ENCODE assay signal across 8 cellular contexts in the genomic region with DNA sequence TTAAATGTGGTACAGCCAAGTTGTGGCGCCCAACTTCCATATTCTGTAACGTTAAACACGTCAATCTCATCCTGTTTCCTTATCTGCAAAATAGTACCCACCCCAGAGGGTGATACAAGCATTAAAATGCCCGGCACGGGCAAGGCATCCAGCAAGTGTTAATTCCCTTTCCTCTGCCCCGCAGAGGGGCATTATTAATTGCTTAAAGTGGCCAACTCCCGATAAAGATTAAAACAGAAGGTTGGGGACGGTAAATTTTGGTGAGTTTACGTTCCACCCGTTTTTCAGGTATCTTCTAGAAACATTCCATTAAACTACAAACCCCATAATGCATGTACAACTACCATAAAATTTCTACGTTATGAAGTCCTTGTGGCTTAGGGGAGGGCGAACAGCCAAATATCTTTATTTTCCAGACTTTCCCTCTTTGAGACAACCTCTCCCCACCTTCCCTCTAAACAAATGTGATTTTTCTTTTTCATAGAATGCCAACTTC. TPM values are rescaled to one million over a fixed set of nuclear protein-coding genes. Genes with fewer than 3 reads are reported as not detected.
DNase-seq lines count a peak whose midpoint lies in the region; ATAC-seq, FAIRE-seq and TF ChIP-seq lines count a peak whose summit lies in the region.

No MANE protein-coding gene starts in this region.

- no peak overlapping the region for H4K5ac ChIP-seq in H1 (ENCODE audit: insufficient read length, low read depth, low read length)

- WGBS in H1 (ENCODE audit: extremely low coverage in 1 of 2, insufficient coverage in 1 of 2, insufficient read length in 1 of 2, insufficient replicate concordance in 2 of 2, low coverage in 1 of 2, low lambda C conversion rate in 2 of 2, missing lambda C conversion rate in 1 of 2), 2 experiments, result 3% methylated on average over 12 of the region's 12 CpGs; no CpG with 5 or more reads in 1 of the 2 experiments

- H3K14ac ChIP-seq in H1 (ENCODE audit: insufficient read length), result no peak overlapping the region

- H3K27me3 ChIP-seq in AG04450 (ENCODE audit: control insufficient read depth, insufficient read depth, low read length) (no peaks in the 10 kb centered on the region), GM23338 (ENCODE audit: insufficient read depth) (no peaks in the 10 kb centered on the region), H1 (replicated peaks in 1 of 4; ENCODE audit: control insufficient read depth in 3 of 4, extremely low read depth in 1 of 4, insufficient read depth in 3 of 4, low read length in 3 of 4) (no peaks in the 10 kb centered on the region)

- H3K36me3 ChIP-seq in GM23338 (ENCODE audit: insufficient read depth) (no peaks in the 10 kb centered on the region; the same call in 1 of the 2 replicates), H1 (ENCODE audit: control insufficient read depth in 2 of 4, insufficient read depth in 4 of 4, low read length in 3 of 4) (peaks cover 0 to 12% (median 0%) of the 10 kb centered on the region in 4 experiments; a peak in 1 of 8 replicates)

- H3K27me3 Mint-ChIP-seq in GM23338 (ENCODE audit: insufficient read depth, low read depth, poor library complexity), result peaks cover 15% of the 10 kb centered on the region
- H3K27me3 Mint-ChIP-seq in T-helper 17 cell, result no peaks in the 10 kb centered on the region
- H3K27me3 Mint-ChIP-seq in natural killer cell (ENCODE audit: low read depth in 2 of 2), result no peaks in the 10 kb centered on the region

- H2BK15ac ChIP-seq in H1 (ENCODE audit: low read length), result no peak overlapping the region

- H3K9ac ChIP-seq in H1 (replicated peaks in 1 of 4; ENCODE audit: extremely low read depth in 1 of 4, low read depth in 3 of 4, low read length in 3 of 4), result peak overlapping the region; percentile 54 to 99 (median 91)

- no peak overlapping the region for H4K91ac ChIP-seq in H1 (replicated peaks; ENCODE audit: insufficient read length, low read length)

- H3K9me2 ChIP-seq in GM23338 (ENCODE audit: insufficient read depth), result no peaks in the 10 kb centered on the region

- H2AFZ ChIP-seq in GM23338 (peak overlapping the region; percentile 80), H1 (ENCODE audit: low read length) (no peak overlapping the region)

- H3K4me2 ChIP-seq in GM23338, result peak overlapping the region; percentile 97
- H3K4me2 ChIP-seq in H1 (ENCODE audit: insufficient read depth in 1 of 2, low read depth in 2 of 2, low read length in 2 of 2), result peak overlapping the region; percentile 90 to 93

- no peak overlapping the region for H4K8ac ChIP-seq in H1 (ENCODE audit: extremely low read depth, insufficient read depth, low read length)

- POLR2A ChIA-PET in AG04450 (lab: Yijun Ruan, JAX) (interaction anchor here (1.4 kb wide), 1 partner anchor 263 kb away, joined by 15 read pairs; the partner anchor contains the start of gene SETD9), H1 (lab: Charles Lee; ENCODE audit: partially characterized antibody) (interaction anchor here (1.4 kb wide), 1 partner anchor 9 kb away, joined by 10 read pairs; no protein-coding TSS in a partner anchor)

- H3K79me2 ChIP-seq in GM23338 (replicated peaks; ENCODE audit: insufficient read depth) (peaks cover 36% of the 10 kb centered on the region), H1 (ENCODE audit: control insufficient read depth in 1 of 2, insufficient read depth in 2 of 2, low read length in 2 of 2) (peaks cover 28 to 38% of the 10 kb centered on the region in 2 experiments)

- intact Hi-C loops in natural killer cell (cut with micrococcal nuclease), result loop anchor here (5.0 to 10.0 kb wide), 3 partner anchors 35 to 1178 kb away; partner anchors contain the start of gene IL6ST

- no peaks in the 10 kb centered on the region for H3K9me3 Mint-ChIP-seq in GM23338
- H3K9me3 Mint-ChIP-seq in natural killer cell, result no peaks in the 10 kb centered on the region

- peak overlapping the region; percentile 97; the same call in 1 of the 2 replicates for H3K18ac ChIP-seq in H1 (ENCODE audit: extremely low read depth, low read length)

- H3K27ac ChIP-seq in AG04450 (ENCODE audit: low read depth, low read length), result peak overlapping the region; percentile 99
- H3K27ac ChIP-seq in GM23338 (ENCODE audit: low read depth), result peak overlapping the region; percentile 100
- H3K27ac ChIP-seq in H1 (ENCODE audit: low read depth, low read length), result peak overlapping the region; percentile 96

- H3K4ac ChIP-seq in H1 (replicated peaks; ENCODE audit: insufficient read length, low read depth, low read length), result no peak overlapping the region

- peak in 1 of 2 experiments; percentile 36; a peak in 1 of 3 replicates for TF ChIP-seq POLR2A in H1 (IDR thresholded peaks at IDR 0.05; ENCODE audit: control extremely low read depth in 1 of 2, low read depth in 2 of 2, low read length in 2 of 2)

- no peak overlapping the region for H2BK20ac ChIP-seq in H1 (ENCODE audit: low read length)

- CTCF ChIA-PET in AG04450 (lab: Charles Lee), result interaction anchor here (1.1 kb wide), 2 partner anchors 35 to 209 kb away, joined by 3 to 5 read pairs; no protein-coding TSS in a partner anchor
- CTCF ChIA-PET in H1 (lab: Charles Lee; ENCODE audit: partially characterized antibody), result interaction anchor here (1.0 to 1.4 kb wide), 2 partner anchors 9 to 34 kb away, joined by 3 read pairs; no protein-coding TSS in a partner anchor

- H3K4me3 Mint-ChIP-seq in GM23338 (peak overlapping the region; percentile 91), T-helper 17 cell (peak overlapping the region; percentile 99), natural killer cell (peak overlapping the region; percentile 98)

- peaks cover 7% of the 10 kb centered on the region; the same call in 1 of the 2 replicates for H3F3A ChIP-seq in GM23338 (replicated peaks; ENCODE audit: low read depth)

- H2BK120ac ChIP-seq in H1 (replicated peaks; ENCODE audit: low read depth, low read length), result no peak overlapping the region

- TF ChIP-seq EP300 in H1 (IDR thresholded peaks at IDR 0.05; ENCODE audit: borderline replicate concordance in 1 of 2, low read depth in 2 of 2, low read length in 2 of 2), result no peak

- peak overlapping the region; percentile 93 for H3K4me3 ChIP-seq in AG04450 (ENCODE audit: low read depth, low read length)
- peak overlapping the region; percentile 93 for H3K4me3 ChIP-seq in GM23338
- peak overlapping the region; percentile 94 to 99 (median 96) for H3K4me3 ChIP-seq in H1 (ENCODE audit: extremely low read depth in 1 of 4, insufficient read depth in 2 of 4, low read depth in 3 of 4, low read length in 4 of 4)

- TF ChIP-seq CTCF in AG04450 (IDR thresholded peaks at IDR 0.05; ENCODE audit: low read depth, low read length) (no peak), GM23338 (conservative IDR thresholded peaks at IDR 0.05; ENCODE audit: low read depth in 2 of 2) (no peak), H1 (IDR thresholded peaks at IDR 0.05; ENCODE audit: control extremely low read depth in 1 of 3, insufficient read depth in 1 of 3, low read depth in 1 of 3, low read length in 3 of 3) (no peak), natural killer cell (IDR thresholded peaks at IDR 0.05) (no peak)

- peaks cover 18% of the 10 kb centered on the region; the same call in 2 of the 3 replicates for H3K4me1 Mint-ChIP-seq in GM23338
- peaks cover 19% of the 10 kb centered on the region for H3K4me1 Mint-ChIP-seq in T-helper 17 cell
- peaks cover 37 to 40% of the 10 kb centered on the region in 2 donors for H3K4me1 Mint-ChIP-seq in natural killer cell

- H2AK5ac ChIP-seq in H1 (ENCODE audit: low read depth, low read length), result no peak overlapping the region

- TF ChIP-seq RAD21 in H1 (IDR thresholded peaks at IDR 0.05 in 1 of 2, conservative IDR thresholded peaks at IDR 0.05 in 1 of 2; ENCODE audit: low read depth in 2 of 2, low read length in 2 of 2), result no peak

- H3K79me1 ChIP-seq in H1 (ENCODE audit: low read depth, low read length), result no peaks in the 10 kb centered on the region

- H3K23me2 ChIP-seq in H1 (ENCODE audit: low read depth, low read length), result peaks cover 11% of the 10 kb centered on the region

- no peaks in the 10 kb centered on the region; the same call in 1 of the 2 replicates for H3K9me3 ChIP-seq in AG04450 (ENCODE audit: control insufficient read depth, insufficient read depth, low read length)
- no peaks in the 10 kb centered on the region for H3K9me3 ChIP-seq in T-helper 17 cell (ENCODE audit: control insufficient read depth, low read length, poor library complexity, severe bottlenecking)
- no peaks in the 10 kb centered on the region for H3K9me3 ChIP-seq in H1 (ENCODE audit: insufficient read depth in 2 of 2, low read depth in 1 of 2, low read length in 1 of 2)

- H3K56ac ChIP-seq in H1 (replicated peaks; ENCODE audit: insufficient read length, low read depth, low read length), result peak overlapping the region; percentile 1

- H3K27ac Mint-ChIP-seq in GM23338 (peak overlapping the region; percentile 98), T-helper 17 cell (peak overlapping the region; percentile 99), natural killer cell (peak overlapping the region; percentile 98 to 100)

- H2BK12ac ChIP-seq in H1 (ENCODE audit: low read depth, low read length), result no peak overlapping the region

- no peak for FAIRE-seq in H1 (lab: Jason Lieb, UNC)

- H2BK5ac ChIP-seq in H1 (ENCODE audit: low read depth, low read length), result no peak overlapping the region

- H4K20me1 ChIP-seq in GM23338 (replicated peaks; ENCODE audit: insufficient read depth), result peaks cover 16% of the 10 kb centered on the region
- H4K20me1 ChIP-seq in H1 (replicated peaks in 1 of 2; ENCODE audit: control insufficient read depth in 1 of 2, insufficient read depth in 2 of 2, low read length in 2 of 2), result peaks cover 9 to 10% of the 10 kb centered on the region in 2 experiments

- DNase-seq in AG04450 (ENCODE audit: low read depth, low spot score) (no peak), GM23338 (ENCODE audit: low spot score) (no peak), T-helper 17 cell (no peak), H1 (ENCODE audit: low read depth in 1 of 2, low spot score in 2 of 2) (no peak), natural killer cell (no peak), H4 (ENCODE audit: low spot score) (no peak)

- no peak overlapping the region for H3K23ac ChIP-seq in H1 (ENCODE audit: insufficient read length)

- H3K36me3 Mint-ChIP-seq in GM23338 (ENCODE audit: low read depth), result peaks cover 27% of the 10 kb centered on the region
- peaks cover 3% of the 10 kb centered on the region for H3K36me3 Mint-ChIP-seq in T-helper 17 cell (ENCODE audit: low read depth)
- no peaks in the 10 kb centered on the region for H3K36me3 Mint-ChIP-seq in natural killer cell

- no peaks in the 10 kb centered on the region; the same call in 1 of the 2 replicates for H3K4me1 ChIP-seq in GM23338 (ENCODE audit: insufficient read depth)
- peaks cover 0 to 2% (median 0%) of the 10 kb centered on the region in 4 experiments; a peak in 2 of 7 replicates for H3K4me1 ChIP-seq in H1 (replicated peaks in 1 of 4; ENCODE audit: control insufficient read depth in 3 of 4, insufficient read depth in 4 of 4, low read length in 3 of 4)

- ATAC-seq in GM23338 (no peak), T-helper 17 cell (no peak), natural killer cell (no peak), GM18870 (IDR thresholded peaks at IDR 0.05; ENCODE audit: unreplicated experiment) (no peak), GM19324 (IDR thresholded peaks at IDR 0.05; ENCODE audit: low FRiP score, unreplicated experiment) (no peak)

RNA-seq across cellular contexts. Expression of gene GPBP1, which starts 1.3 kb away (rescaled TPM):
- polyA plus RNA-seq in AG04450 (2011; rRNA removed) (44.5 and 67.7 TPM in 2 replicates), GM23338 (2016; fragmentation: Nextera tagmentation; extraction: Ambion mirVana) (78.9 and 105 TPM in 2 replicates), H1 (2011; rRNA removed) (12.5 and 29.2 TPM in 2 replicates)
- 14.2 and 34.6 TPM in 2 replicates for polyA minus RNA-seq in AG04450 (2011; rRNA and poly(A)+ RNA removed)
- total RNA-seq in GM23338 (2014; rRNA removed; shearing (Covaris generic)), result 109 and 121 TPM in 2 replicates
- total RNA-seq in T-helper 17 cell (100 to 1,000 TPM; 135 to 136 TPM), natural killer cell (100 to 1,000 TPM; 104 to 130 (median 118) TPM)
- total RNA-seq in H1 (2021; fragmentation: NEBNext Ultra II Directional; extraction: Animal tissue kit (Norgen Biotek cat#: 25700)), result 104 and 108 TPM in 2 replicates
- polyA plus RNA-seq in H1 (2011; cell fraction: cytosol; rRNA removed), result 54.6 TPM
- polyA plus RNA-seq in H1 (2011; cell fraction: nucleus; rRNA removed), result 14.3 TPM
- 56.5 to 96.5 TPM (median 60.7 TPM) in 4 replicates for polyA plus RNA-seq in H1 (2012, experiment 1 of 2)
- 4.8 TPM for polyA plus RNA-seq in H1 (2012, experiment 2 of 2)
- polyA plus RNA-seq in H1 (2013, experiment 1 of 2), result 77.9 TPM
- 72.0 TPM for polyA plus RNA-seq in H1 (2013, experiment 2 of 2)
- polyA minus RNA-seq in H1 (2011; rRNA and poly(A)+ RNA removed), result 30.6 and 31.8 TPM in 2 replicates
- 41.2 TPM for polyA minus RNA-seq in H1 (2011; cell fraction: cytosol; rRNA and poly(A)+ RNA removed)
- polyA minus RNA-seq in H1 (2011; cell fraction: nucleus; rRNA and poly(A)+ RNA removed), result 60.3 TPM
- 31.6 and 39.4 TPM in 2 replicates for total RNA-seq in H4 (2014; rRNA removed; shearing (Covaris generic))
